ENCODE assay signal across 13 cellular contexts in the genomic region with DNA sequence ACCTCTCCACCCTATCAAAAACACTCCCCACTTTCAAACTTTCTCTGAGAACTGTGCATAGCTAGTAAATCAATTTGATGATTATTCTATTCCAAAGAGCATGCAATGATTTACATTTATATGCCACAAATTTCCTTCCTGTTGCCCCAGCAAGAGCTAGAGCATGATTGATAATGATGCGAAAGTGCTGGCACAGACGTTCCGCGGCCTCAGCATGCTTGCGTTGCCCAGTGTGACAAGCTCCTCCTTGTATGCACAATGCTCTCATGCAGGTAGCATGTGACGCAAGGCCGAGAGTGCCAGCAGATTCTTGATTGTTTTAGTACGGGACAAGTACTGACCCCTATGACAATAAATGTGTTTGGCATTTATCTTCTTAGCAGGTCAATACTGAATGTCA.
DNase-seq lines count a peak whose midpoint lies in the region; ATAC-seq and TF ChIP-seq lines count a peak whose summit lies in the region.
"Had no signal": no experiment of that assay in that cellular context is flagged by ENCODE, and none has a peak within 500 bp of the region (broad histone marks: within the 10 kb centered on the region; RNA-seq: fewer than 3 reads in every experiment).

No MANE protein-coding gene starts in this region.

- CTCF ChIA-PET in mammary epithelial cell (lab: Charles Lee; ENCODE audit: low non-redundant PET) = no interaction called here

- H3K27ac Mint-ChIP-seq in nephron progenitor cell (no peak overlapping the region), natural killer cell (no peak overlapping the region)
- H3K27ac Mint-ChIP-seq: B cell had no signal

- H3K4me1 Mint-ChIP-seq in nephron progenitor cell (peaks cover 20% of the 10 kb centered on the region), natural killer cell (no peaks in the 10 kb centered on the region)
- H3K4me1 Mint-ChIP-seq: B cell had no signal

- no peak overlapping the region for H3K4me3 ChIP-seq in mammary epithelial cell (replicated peaks in 1 of 3; ENCODE audit: insufficient read depth in 1 of 3, low read depth in 2 of 3, low read length in 3 of 3)
- H3K4me3 ChIP-seq: psoas muscle, upper lobe of left lung had no signal

- no peaks in the 10 kb centered on the region for H3K36me3 ChIP-seq in mammary epithelial cell (ENCODE audit: insufficient read depth, low read length)
- H3K36me3 ChIP-seq: upper lobe of left lung had no signal

- intact Hi-C loops in mammary epithelial cell (cut with micrococcal nuclease) = no loop called here
- intact Hi-C loops in natural killer cell (cut with micrococcal nuclease) = no loop called here

- dilution Hi-C loops in mammary epithelial cell (cut with HindIII; ENCODE audit: low sequenced_read_pairs) = no loop called here

- no TSS peak for BruUV-seq in mammary epithelial cell (replicated peaks; lab: Mats Ljungman, UMichigan)

- DNase-seq in DMS153 treated with DMSO at 0.1 percent for 48 hours (lab: John Stamatoyannopoulos, UW; ENCODE audit: unreplicated experiment) (peak; percentile 20), NCI-H2029 (lab: John Stamatoyannopoulos, UW) (peak; percentile 89), mammary epithelial cell (no peak), nephron progenitor cell (peak; percentile 12), natural killer cell (no peak), H4 (ENCODE audit: low spot score) (no peak), glomerular visceral epithelial cell (ENCODE audit: extremely low spot score) (no peak)
- DNase-seq: activated gamma-delta T cell, DND-41, psoas muscle, Right ventricle myocardium superior had no signal

- H3K79me2 ChIP-seq in mammary epithelial cell (ENCODE audit: insufficient read depth, low read length) = no peaks in the 10 kb centered on the region

- H3K4me2 ChIP-seq in mammary epithelial cell (ENCODE audit: insufficient read depth, low read depth, low read length) = no peak overlapping the region

- H3K9me3 Mint-ChIP-seq in nephron progenitor cell (peaks cover 7% of the 10 kb centered on the region), natural killer cell (peaks cover 0 to 5% of the 10 kb centered on the region in 2 donors)

- H3K27me3 ChIP-seq in mammary epithelial cell (ENCODE audit: insufficient read depth, low read length) = no peaks in the 10 kb centered on the region
- H3K27me3 ChIP-seq: upper lobe of left lung had no signal

- H3K4me1 ChIP-seq in mammary epithelial cell (ENCODE audit: insufficient read depth, low read length) = no peaks in the 10 kb centered on the region
- H3K4me1 ChIP-seq: psoas muscle had no signal

- WGBS in mammary epithelial cell (ENCODE audit: low coverage, missing lambda C conversion rate) = 4% methylated on average over 8 of the region's 8 CpGs

- peak overlapping the region; percentile 30 for H2AFZ ChIP-seq in mammary epithelial cell (ENCODE audit: low read depth, low read length)

- H3K36me3 Mint-ChIP-seq in nephron progenitor cell (ENCODE audit: low read depth) (no peaks in the 10 kb centered on the region), natural killer cell (no peaks in the 10 kb centered on the region)

- no peak overlapping the region for H3K9ac ChIP-seq in mammary epithelial cell (ENCODE audit: insufficient read depth, low read length)

- no peaks in the 10 kb centered on the region for H3K9me3 ChIP-seq in mammary epithelial cell (replicated peaks; ENCODE audit: insufficient read depth, low read length)
- H3K9me3 ChIP-seq: upper lobe of left lung had no signal

- in situ Hi-C loops in mammary epithelial cell (cut with MboI; ENCODE audit: low sequenced_read_pairs in 2 of 2) = loop anchor here in 1 of 2 donors (25.0 kb wide), 1 partner anchor 1306 kb away; no protein-coding TSS in a partner anchor

- H3K4me3 Mint-ChIP-seq in nephron progenitor cell (no peak overlapping the region), natural killer cell (no peak overlapping the region)
- H3K4me3 Mint-ChIP-seq: B cell had no signal

- TF ChIP-seq CTCF in mammary epithelial cell (conservative IDR thresholded peaks at IDR 0.05 in 1 of 2, IDR thresholded peaks at IDR 0.05 in 1 of 2; ENCODE audit: extremely low read depth in 1 of 2, insufficient read depth in 1 of 2, low read depth in 1 of 2, low read length in 2 of 2) (no peak), nephron progenitor cell (IDR thresholded peaks at IDR 0.05) (no peak), natural killer cell (IDR thresholded peaks at IDR 0.05) (no peak)

- no peak for ATAC-seq in natural killer cell
- ATAC-seq: psoas muscle had no signal

- H4K20me1 ChIP-seq in mammary epithelial cell (ENCODE audit: insufficient read depth, low read length) = no peaks in the 10 kb centered on the region

- no peak overlapping the region for H3K27ac ChIP-seq in mammary epithelial cell (ENCODE audit: insufficient read depth, low read depth, low read length)
- H3K27ac ChIP-seq: psoas muscle, upper lobe of left lung had no signal

- H3K27me3 Mint-ChIP-seq in nephron progenitor cell (ENCODE audit: low read depth, poor library complexity) (no peaks in the 10 kb centered on the region), natural killer cell (ENCODE audit: low read depth in 2 of 2) (no peaks in the 10 kb centered on the region)
- H3K27me3 Mint-ChIP-seq: B cell had no signal

Comparison
In these comparisons a context has a peak if more than half of its experiments do, and no peak if none do; other contexts are left out.
1. DNase-seq: peak in DMS153 treated with DMSO at 0.1 percent for 48 hours (single experiment), NCI-H2029 (single experiment) and nephron progenitor cell (single experiment); none in mammary epithelial cell (single experiment), natural killer cell (single experiment), H4 (single experiment) and glomerular visceral epithelial cell (single experiment).